In genomic region chr12:68406134-68406576, GRCh38 we compare ENCODE assay signal across 8 cellular contexts.
DNase-seq lines count a peak whose midpoint lies in the region; ATAC-seq, FAIRE-seq and TF ChIP-seq lines count a peak whose summit lies in the region.

No MANE protein-coding gene starts in this region.

- no peak overlapping the region for H3K9ac ChIP-seq in BLaER1 treated with 17β-estradiol and CSF1 and Interleukin-3, amounts not matched to agents 10 nM and 100 nM
- H3K9ac ChIP-seq in kidney (ENCODE audit: low read length in 2 of 2) = no peak overlapping the region

- H3K4me3 ChIP-seq in BLaER1 treated with 17β-estradiol and CSF1 and Interleukin-3, amounts not matched to agents 10 nM and 100 nM = no peak overlapping the region
- H3K4me3 ChIP-seq in bronchial epithelial cell (ENCODE audit: low read depth, low read length) (no peak overlapping the region), kidney (ENCODE audit: low read length in 2 of 2) (peak overlapping the region; percentile 11 to 44)

- H3K36me3 ChIP-seq in BLaER1 treated with 17β-estradiol and CSF1 and Interleukin-3, amounts not matched to agents 10 nM and 100 nM = no peaks in the 10 kb centered on the region
- no peaks in the 10 kb centered on the region for H3K36me3 ChIP-seq in bronchial epithelial cell (ENCODE audit: control insufficient read depth, insufficient read depth, low read length)
- no peaks in the 10 kb centered on the region for H3K36me3 ChIP-seq in kidney (ENCODE audit: control insufficient read depth in 1 of 2, insufficient read depth in 2 of 2, low read length in 2 of 2)

- peak overlapping the region in 2 of 11 experiments; percentile 4 to 32; a peak in 3 of 22 replicates for H3K27ac ChIP-seq in BLaER1 treated with 17β-estradiol and CSF1 and Interleukin-3, amounts not matched to agents 10 nM and 100 nM
- H3K27ac ChIP-seq in kidney (ENCODE audit: low read depth in 2 of 2, low read length in 2 of 2) (peak overlapping the region; percentile 81 to 89), substantia nigra (ENCODE audit: low read depth, low read length, poor library complexity, severe bottlenecking) (no peak overlapping the region)

- H4K20me1 ChIP-seq in BLaER1 treated with 17β-estradiol and CSF1 and Interleukin-3, amounts not matched to agents 10 nM and 100 nM = no peaks in the 10 kb centered on the region

- intact Hi-C loops in kidney (cut with DNase I) = no loop called here

- peak overlapping the region in 10 of 11 experiments; percentile 3 to 72 (median 48); a peak in 17 of 22 replicates for H3K4me2 ChIP-seq in BLaER1 treated with 17β-estradiol and CSF1 and Interleukin-3, amounts not matched to agents 10 nM and 100 nM

- H3K9me3 ChIP-seq in BLaER1 treated with 17β-estradiol and CSF1 and Interleukin-3, amounts not matched to agents 10 nM and 100 nM (replicated peaks in 1 of 11) = peaks cover 0 to 11% (median 0%) of the 10 kb centered on the region in 11 experiments; a peak in 3 of 22 replicates
- H3K9me3 ChIP-seq in kidney (ENCODE audit: control insufficient read depth in 1 of 2, low read length in 2 of 2) = no peaks in the 10 kb centered on the region

- peaks cover 9 to 46% (median 17%) of the 10 kb centered on the region in 10 experiments for H3K4me1 ChIP-seq in BLaER1 treated with 17β-estradiol and CSF1 and Interleukin-3, amounts not matched to agents 10 nM and 100 nM
- peaks cover 15 to 19% of the 10 kb centered on the region in 2 donors for H3K4me1 ChIP-seq in kidney (ENCODE audit: control insufficient read depth in 1 of 2, insufficient read depth in 1 of 2, low read depth in 1 of 2, low read length in 2 of 2)

- no peaks in the 10 kb centered on the region for H3K27me3 ChIP-seq in BLaER1 treated with 17β-estradiol and CSF1 and Interleukin-3, amounts not matched to agents 10 nM and 100 nM
- no peaks in the 10 kb centered on the region for H3K27me3 ChIP-seq in bronchial epithelial cell (ENCODE audit: control insufficient read depth, insufficient read depth, low read length)

- ATAC-seq in GM21576 (IDR thresholded peaks at IDR 0.05; ENCODE audit: unreplicated experiment) = no peak
- no peak for ATAC-seq in HG02840 (IDR thresholded peaks at IDR 0.05; ENCODE audit: low FRiP score, unreplicated experiment)

- DNase-seq in LoVo (ENCODE audit: low spot score) (peak; percentile 60), bronchial epithelial cell (ENCODE audit: low read depth) (peak; percentile 79), kidney (peak; percentile 97), substantia nigra (lab: John Stamatoyannopoulos, UW) (peak in 46 of 49 donors; percentile 2 to 85 (median 52))
- DNase-seq in central memory CD4-positive, alpha-beta T cell = no peak

- peak; percentile 33 for TF ChIP-seq CTCF in bronchial epithelial cell (IDR thresholded peaks at IDR 0.05; ENCODE audit: insufficient read depth, low read length, severe bottlenecking)
- TF ChIP-seq CTCF in kidney (IDR thresholded peaks at IDR 0.05; ENCODE audit: borderline replicate concordance, extremely low read depth, insufficient read depth) = peak; percentile 21

- FAIRE-seq in bronchial epithelial cell (lab: Jason Lieb, UNC) = no peak
- peak; percentile 13 for FAIRE-seq in kidney (lab: Jason Lieb, UNC)

Comparison
In these comparisons a context has a peak if more than half of its experiments do, and no peak if none do; other contexts are left out.
1. H3K4me3 ChIP-seq: peak in kidney (2 of 2); none in BLaER1 treated with 17β-estradiol and CSF1 and Interleukin-3, amounts not matched to agents 10 nM and 100 nM (0 of 10) and bronchial epithelial cell (single experiment).